Comparison of ENCODE assay signal across 8 cellular contexts in the genomic region with DNA sequence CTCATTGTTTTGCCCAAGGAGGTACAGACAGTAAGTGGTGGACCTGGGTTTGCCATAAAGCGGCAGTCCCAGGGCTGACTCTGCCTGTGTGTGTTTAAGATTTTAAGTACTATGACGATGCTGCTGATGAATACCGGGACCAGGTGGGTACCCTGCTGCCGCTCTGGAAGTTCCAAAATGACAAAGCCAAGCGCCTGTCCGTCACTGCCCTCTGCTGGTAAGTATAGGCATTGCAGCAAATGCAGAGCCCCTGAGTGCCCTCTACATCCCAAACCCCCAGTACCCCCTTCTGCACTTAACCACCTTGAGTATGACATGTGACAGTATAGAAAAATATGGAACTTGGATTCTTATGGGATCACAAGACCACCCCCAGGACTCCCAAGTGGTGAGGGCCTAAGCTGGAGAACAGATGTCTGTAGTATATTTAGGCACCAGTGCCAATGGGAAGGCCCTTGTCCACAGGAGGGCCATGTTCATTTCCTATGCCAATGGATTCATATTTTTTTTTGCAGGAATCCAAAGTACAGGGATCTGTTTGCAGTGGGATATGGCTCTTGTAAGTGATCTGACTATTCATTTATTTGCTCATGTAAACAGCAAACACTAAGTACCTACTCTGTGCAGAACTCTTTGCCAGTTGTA. TPM values are rescaled to one million over a fixed set of nuclear protein-coding genes. Genes with fewer than 3 reads are reported as not detected.
DNase-seq lines count a peak whose midpoint lies in the region; ATAC-seq, FAIRE-seq and TF ChIP-seq lines count a peak whose summit lies in the region.

No MANE protein-coding gene starts in this region.

- no peaks in the 10 kb centered on the region for H3K36me3 ChIP-seq in mucosa of descending colon (ENCODE audit: low read depth)

- peak; percentile 70 for ATAC-seq in mucosa of descending colon
- ATAC-seq in GM21717 (IDR thresholded peaks at IDR 0.05; ENCODE audit: unreplicated experiment): no peak

- H3K27ac ChIP-seq in dorsolateral prefrontal cortex: peak overlapping the region in 20 of 59 donors; percentile 69 to 90 (median 86)

- no peaks in the 10 kb centered on the region for H3K27me3 ChIP-seq in dorsolateral prefrontal cortex

- no peak overlapping the region for H3K4me3 ChIP-seq in dorsolateral prefrontal cortex
- no peak overlapping the region for H3K4me3 ChIP-seq in mucosa of descending colon

- DNase-seq in AG08395 (ENCODE audit: low spot score): peak; percentile 72
- peak; percentile 59 for DNase-seq in GM18507 (ENCODE audit: extremely low spot score, insufficient read length, low read depth)
- DNase-seq in NCI-H2227 (lab: John Stamatoyannopoulos, UW; ENCODE audit: unreplicated experiment): peak; percentile 43
- DNase-seq in activated CD4-positive, alpha-beta T cell treated with anti-CD3 and anti-CD28 coated beads, Interleukin-2, amount 50 U/mL, for 4 hours: peak; percentile 65 to 73
- DNase-seq in dorsolateral prefrontal cortex: peak; percentile 48 to 83 (median 68)
- DNase-seq in mucosa of descending colon: peak in 2 of 3 donors; percentile 53 to 71
- DNase-seq in stimulated activated CD8-positive, alpha-beta memory T cell treated with anti-CD3 and anti-CD28 coated beads, Interleukin-4, amount 100 ng/mL, for 48 hours: peak; percentile 92

- intact Hi-C loops in dorsolateral prefrontal cortex (cut with DNase I): loop anchor here (1.0 to 5.0 kb wide), 7 partner anchors 43 to 168 kb away; a partner anchor contains a TSS
- intact Hi-C loops in mucosa of descending colon (cut with DNase I, micrococcal nuclease): loop anchor here in 1 of 2 donors (10.0 kb wide), 1 partner anchor 56 kb away; no protein-coding TSS in a partner anchor

- peak; percentile 85 for FAIRE-seq in GM18507 (lab: Jason Lieb, UNC)

- peak; percentile 94 to 100 (median 99) for TF ChIP-seq CTCF in dorsolateral prefrontal cortex (IDR thresholded peaks at IDR 0.05 in 54 of 56, conservative IDR thresholded peaks at IDR 0.05 in 2 of 56; ENCODE audit: low read depth in 1 of 56, partially characterized antibody in 56 of 56)
- TF ChIP-seq CTCF in mucosa of descending colon (IDR thresholded peaks at IDR 0.05): peak; percentile 95

- no peaks in the 10 kb centered on the region for H3K9me3 ChIP-seq in mucosa of descending colon

- H3K4me1 ChIP-seq in mucosa of descending colon (ENCODE audit: low read depth): no peaks in the 10 kb centered on the region

RNA-seq across cellular contexts. Expression of a gene that starts 22.0 kb away (rescaled TPM):
- total RNA-seq in dorsolateral prefrontal cortex: 100 to 1,000 TPM in 101 of 120 experiments, 10 to 100 TPM in 19; 56.2 to 336 (median 124) TPM
- total RNA-seq in mucosa of descending colon: 1 to 10 TPM; 1.4 to 2.0 (median 1.5) TPM

RNA-seq across cellular contexts. Expression of a gene that starts 42.1 kb away (rescaled TPM):
- total RNA-seq in dorsolateral prefrontal cortex (10 to 100 TPM in 2 of 120 experiments, 1 to 10 TPM in 118; 1.0 to 11.2 (median 4.2) TPM), mucosa of descending colon (not detected)

RNA-seq across cellular contexts. Expression of a gene that starts 42.4 kb away (rescaled TPM):
- total RNA-seq in dorsolateral prefrontal cortex (100 to 1,000 TPM in 115 of 120 experiments, 10 to 100 TPM in 5; 93.3 to 167 (median 131) TPM), mucosa of descending colon (10 to 100 TPM in 1 of 3 donors, 1 to 10 TPM in 2; 5.1 to 20.8 (median 8.6) TPM)

Comparison
In these comparisons a context has a peak if more than half of its experiments do, and no peak if none do; other contexts are left out.
1. RNA of a gene that starts 22.0 kb away (total RNA-seq): 56.2 to 336 TPM in dorsolateral prefrontal cortex; 1.4 to 2.0 TPM in mucosa of descending colon; every median in the first group is over 10 times any median in the second.
2. RNA of a gene that starts 42.4 kb away (total RNA-seq): 93.3 to 167 TPM in dorsolateral prefrontal cortex; 5.1 to 20.8 TPM in mucosa of descending colon; every median in the first group is over 4 times any median in the second.
3. Peak in every context shown above with its lines, with median percentiles within 50 percentile points of each other: DNase-seq.